In genomic region chr1:63203641-63204040, GRCh38 we compare ENCODE assay signal across 3 cellular contexts.
"Had no signal": no experiment of that assay in that cellular context is flagged by ENCODE, and none has a peak within 500 bp of the region (broad histone marks: within the 10 kb centered on the region; RNA-seq: fewer than 3 reads in every experiment).

No MANE protein-coding gene starts in this region.

- DNase-seq: GDM1, GF-D8 had no signal

- H3K4me3 ChIP-seq: GM12878 had no signal
